In the genomic region with DNA sequence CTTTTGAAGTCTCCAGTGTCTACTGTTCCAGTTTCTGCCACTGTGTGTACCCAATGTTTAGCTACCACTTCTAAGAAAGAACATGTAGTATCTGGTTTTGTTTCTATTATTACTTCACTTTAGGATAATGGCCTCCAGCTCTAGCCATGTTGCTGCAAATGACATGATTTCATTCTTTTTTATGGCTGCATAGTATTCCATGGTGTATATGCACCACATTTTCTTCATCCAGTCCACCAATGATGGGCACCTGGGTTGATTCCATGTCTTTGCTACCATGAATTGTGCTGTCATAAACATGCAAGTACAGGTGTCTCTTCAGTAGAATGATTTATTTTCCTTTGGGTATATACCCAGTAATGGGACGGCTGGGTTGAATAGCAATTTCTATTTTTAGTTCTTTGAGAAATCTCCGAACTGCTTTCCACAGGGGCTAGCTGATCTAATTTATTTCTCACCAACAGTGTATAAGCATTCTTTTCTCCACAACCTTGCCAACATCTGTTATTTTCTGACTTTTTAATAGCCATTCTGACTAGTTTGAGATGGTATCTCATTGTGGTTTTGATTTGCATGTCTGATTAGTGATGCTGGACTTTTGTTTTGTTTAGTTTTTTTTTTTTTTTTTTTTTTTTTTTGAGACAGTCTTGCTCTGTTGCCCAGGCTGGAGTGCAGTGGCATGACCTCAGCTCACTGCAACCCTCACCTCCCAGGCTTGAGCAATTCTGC, we compare ENCODE assay signal across 31 cellular contexts.
DNase-seq lines count a peak whose midpoint lies in the region; ATAC-seq and TF ChIP-seq lines count a peak whose summit lies in the region.
"Had no signal": no experiment of that assay in that cellular context is flagged by ENCODE, and none has a peak within 500 bp of the region (broad histone marks: within the 10 kb centered on the region; RNA-seq: fewer than 3 reads in every experiment).

No MANE protein-coding gene starts in this region.

- no peak overlapping the region for H3K18ac ChIP-seq in neuronal stem cell (ENCODE audit: low read length)

- CTCF ChIA-PET in SK-N-SH (lab: Yijun Ruan, JAX): interaction anchor here (1.2 to 1.7 kb wide), 2 partner anchors 14 to 278 kb away, joined by 5 to 11 read pairs; no protein-coding TSS in a partner anchor
- CTCF ChIA-PET in WTC11 (lab: Charles Lee): no interaction called here

- H3K27me3 Mint-ChIP-seq in WTC11 (ENCODE audit: low read depth): no peaks in the 10 kb centered on the region
- H3K27me3 Mint-ChIP-seq in activated T-helper 1 cell treated with anti-CD3 and anti-CD28 coated beads, Interleukin-12 subunit alpha, Interleukin-12 subunit beta, Interleukin-2, Interleukin-4 antibody, amounts not matched to agents 30 ng/mL and 10 ng/mL and 1 ng/mL, durations not matched to agents 14 hours and 24 hours and 36 hours (ENCODE audit: insufficient read depth): no peaks in the 10 kb centered on the region
- H3K27me3 Mint-ChIP-seq: stimulated activated naive B cell treated with anti-CD40 and anti-IgM and Interleukin-4, amounts not matched to agents 10 μg/mL and 1 μg/mL and 100 μg/mL, for 72 hours had no signal

- H3K4me3 Mint-ChIP-seq in WTC11: no peak overlapping the region
- no peak overlapping the region for H3K4me3 Mint-ChIP-seq in activated T-helper 1 cell treated with anti-CD3 and anti-CD28 coated beads, Interleukin-12 subunit alpha, Interleukin-12 subunit beta, Interleukin-2, Interleukin-4 antibody, amounts not matched to agents 30 ng/mL and 10 ng/mL and 1 ng/mL, durations not matched to agents 14 hours and 24 hours and 36 hours
- H3K4me3 Mint-ChIP-seq: activated CD4-positive, alpha-beta T cell treated with anti-CD3 and anti-CD28 coated beads for 36 hours; CD4-positive, alpha-beta memory T cell; stimulated activated naive B cell treated with anti-CD40 and anti-IgM and Interleukin-4, amounts not matched to agents 10 μg/mL and 1 μg/mL and 100 μg/mL, for 72 hours; T-helper 1 cell treated with Interleukin-12 subunit alpha and Interleukin-12 subunit beta and Interleukin-4 antibody, amounts not matched to agents 30 μg/mL and 1 μg/mL, for 36 hours had no signal

- H3K36me3 ChIP-seq in SK-N-SH (replicated peaks in 1 of 2; ENCODE audit: control insufficient read depth in 1 of 2, insufficient read depth in 2 of 2, low read length in 1 of 2): peaks cover 0 to 12% of the 10 kb centered on the region in 2 experiments
- peaks cover 0 to 6% of the 10 kb centered on the region in 2 donors for H3K36me3 ChIP-seq in neuronal stem cell (replicated peaks in 1 of 2; ENCODE audit: control insufficient read depth in 2 of 2, insufficient read depth in 2 of 2, low read length in 2 of 2)
- H3K36me3 ChIP-seq: upper lobe of right lung had no signal

- TF ChIP-seq RAD21 in SK-N-SH (IDR thresholded peaks at IDR 0.05; ENCODE audit: low read length): no peak

- peaks cover 1% of the 10 kb centered on the region in 2 experiments; a peak in 1 of 4 replicates for H3K4me1 ChIP-seq in SK-N-SH (ENCODE audit: control insufficient read depth in 1 of 2, insufficient read depth in 2 of 2, low read depth in 1 of 2, low read length in 1 of 2)
- H3K4me1 ChIP-seq in neuronal stem cell (ENCODE audit: control insufficient read depth in 2 of 2, insufficient read depth in 1 of 2, low read depth in 1 of 2, low read length in 2 of 2): peaks cover 0 to 10% of the 10 kb centered on the region in 2 donors
- H3K4me1 ChIP-seq: upper lobe of right lung had no signal

- no peak overlapping the region for H2AK5ac ChIP-seq in neuronal stem cell (ENCODE audit: low read depth, low read length)

- no peak overlapping the region for H2BK120ac ChIP-seq in neuronal stem cell (ENCODE audit: low read depth, low read length)

- no peak overlapping the region for H3K14ac ChIP-seq in neuronal stem cell (ENCODE audit: low read length)

- DNase-seq in SK-N-SH (no peak), WTC11 (ENCODE audit: low spot score) (no peak), fibroblast of villous mesenchyme (ENCODE audit: low read depth) (peak; percentile 74), neuronal stem cell (ENCODE audit: low spot score) (no peak)
- no peak for DNase-seq in NK-92 treated with Interleukin-12 subunit alpha and Interleukin-12 subunit beta, amount 100 ng/mL, for 24 hours (lab: John Stamatoyannopoulos, UW)
- no peak for DNase-seq in activated T-helper 1 cell treated with anti-CD3 and anti-CD28 coated beads, Interleukin-12 subunit alpha, Interleukin-12 subunit beta, Interleukin-2, Interleukin-4 antibody, amounts not matched to agents 30 ng/mL and 10 ng/mL and 1 ng/mL, durations not matched to agents 14 hours and 24 hours and 36 hours (ENCODE audit: low spot score)
- DNase-seq: activated CD4-positive, alpha-beta T cell treated with anti-CD3 and anti-CD28 coated beads for 36 hours; activated CD8-positive, alpha-beta memory T cell treated with anti-CD3 and anti-CD28 coated beads for 24 hours; activated T-cell treated with anti-CD3 and anti-CD28 coated beads, Interleukin-2, amount 50 U/mL, for 1 hour; AML-193; DMS153; effector CD4-positive, alpha-beta T cell; foreskin melanocyte; GDM1; heart right ventricle; Karpas-422; NCI-H1436; NCI-H345; NCI-H774; RPMI8226; stimulated activated CD4-positive, alpha-beta T cell treated with anti-CD3 and anti-CD28 coated beads, Interleukin-15, amount 100 ng/mL, for 24 hours; stimulated activated naive B cell treated with anti-CD40 and anti-IgM and Interleukin-4, amounts not matched to agents 10 μg/mL and 1 μg/mL and 100 μg/mL, for 72 hours; upper lobe of right lung had no signal

- peaks cover 8% of the 10 kb centered on the region for H3F3A ChIP-seq in SK-N-SH (replicated peaks; ENCODE audit: insufficient read depth)

- H2BK12ac ChIP-seq in neuronal stem cell (ENCODE audit: low read length): no peak overlapping the region

- H3K36me3 Mint-ChIP-seq in WTC11: no peaks in the 10 kb centered on the region
- H3K36me3 Mint-ChIP-seq in activated T-helper 1 cell treated with anti-CD3 and anti-CD28 coated beads, Interleukin-12 subunit alpha, Interleukin-12 subunit beta, Interleukin-2, Interleukin-4 antibody, amounts not matched to agents 30 ng/mL and 10 ng/mL and 1 ng/mL, durations not matched to agents 14 hours and 24 hours and 36 hours (ENCODE audit: low read depth): peaks cover 2% of the 10 kb centered on the region

- H3K4me2 ChIP-seq in SK-N-SH: no peak overlapping the region
- H3K4me2 ChIP-seq in neuronal stem cell (ENCODE audit: insufficient read depth, low read length, poor library complexity, severe bottlenecking): no peak overlapping the region

- no peak overlapping the region for H2AFZ ChIP-seq in SK-N-SH (ENCODE audit: low read depth)
- H2AFZ ChIP-seq in neuronal stem cell (ENCODE audit: low read length): no peak overlapping the region

- no peaks in the 10 kb centered on the region for H3K79me1 ChIP-seq in neuronal stem cell (ENCODE audit: low read depth, low read length)

- H3K27ac ChIP-seq in SK-N-SH (ENCODE audit: low read depth in 2 of 2, low read length in 1 of 2) (no peak overlapping the region), neuronal stem cell (replicated peaks; ENCODE audit: low read length) (no peak overlapping the region)
- H3K27ac ChIP-seq: 22Rv1, epithelial cell of prostate, heart right ventricle, upper lobe of right lung had no signal

- no peak overlapping the region for H3K4ac ChIP-seq in neuronal stem cell (ENCODE audit: low read length)

- 0 out of 2 replicates have a peak, but pooled peaks cover 9% of the 10 kb centered on the region for H3K4me1 Mint-ChIP-seq in WTC11
- no peaks in the 10 kb centered on the region for H3K4me1 Mint-ChIP-seq in activated T-helper 1 cell treated with anti-CD3 and anti-CD28 coated beads, Interleukin-12 subunit alpha, Interleukin-12 subunit beta, Interleukin-2, Interleukin-4 antibody, amounts not matched to agents 30 ng/mL and 10 ng/mL and 1 ng/mL, durations not matched to agents 14 hours and 24 hours and 36 hours (ENCODE audit: low read depth)
- H3K4me1 Mint-ChIP-seq: CD4-positive, alpha-beta memory T cell had no signal

- H3K27ac Mint-ChIP-seq in WTC11: no peak overlapping the region
- H3K27ac Mint-ChIP-seq in activated T-helper 1 cell treated with anti-CD3 and anti-CD28 coated beads, Interleukin-12 subunit alpha, Interleukin-12 subunit beta, Interleukin-2, Interleukin-4 antibody, amounts not matched to agents 30 ng/mL and 10 ng/mL and 1 ng/mL, durations not matched to agents 14 hours and 24 hours and 36 hours: no peak overlapping the region
- H3K27ac Mint-ChIP-seq: activated CD4-positive, alpha-beta T cell treated with anti-CD3 and anti-CD28 coated beads for 36 hours; CD4-positive, alpha-beta memory T cell; stimulated activated naive B cell treated with anti-CD40 and anti-IgM and Interleukin-4, amounts not matched to agents 10 μg/mL and 1 μg/mL and 100 μg/mL, for 72 hours; T-helper 1 cell treated with Interleukin-12 subunit alpha and Interleukin-12 subunit beta and Interleukin-4 antibody, amounts not matched to agents 30 μg/mL and 1 μg/mL, for 36 hours had no signal

- no peaks in the 10 kb centered on the region for H4K20me1 ChIP-seq in SK-N-SH (ENCODE audit: insufficient read depth)

- H3K79me2 ChIP-seq in SK-N-SH (ENCODE audit: insufficient read depth): no peaks in the 10 kb centered on the region

- H3K9me3 ChIP-seq in SK-N-SH (no peaks in the 10 kb centered on the region), neuronal stem cell (replicated peaks in 1 of 2; ENCODE audit: control insufficient read depth in 2 of 2, insufficient read depth in 1 of 2, low read depth in 1 of 2, low read length in 2 of 2) (no peaks in the 10 kb centered on the region)
- H3K9me3 ChIP-seq: upper lobe of right lung had no signal

- H3K4me3 ChIP-seq in SK-N-SH (ENCODE audit: low read depth in 2 of 2, low read length in 1 of 2): no peak overlapping the region
- H3K4me3 ChIP-seq in fibroblast of villous mesenchyme (ENCODE audit: low read depth, low read length): no peak overlapping the region
- H3K4me3 ChIP-seq in neuronal stem cell (ENCODE audit: low read length in 2 of 2): no peak overlapping the region
- H3K4me3 ChIP-seq: heart right ventricle, lung, upper lobe of right lung had no signal

- H3K9me2 ChIP-seq in SK-N-SH: no peaks in the 10 kb centered on the region

- intact Hi-C loops in activated T-helper 1 cell treated with anti-CD3 and anti-CD28 coated beads, Interleukin-12 subunit alpha, Interleukin-12 subunit beta, Interleukin-2, Interleukin-4 antibody, amounts not matched to agents 30 ng/mL and 10 ng/mL and 1 ng/mL, durations not matched to agents 14 hours and 24 hours and 36 hours (cut with micrococcal nuclease): no loop called here

- no peak overlapping the region for H4K8ac ChIP-seq in neuronal stem cell (ENCODE audit: low read depth, low read length)

- no peak for TF ChIP-seq CTCF in SK-N-SH (IDR thresholded peaks at IDR 0.05)
- no peak for TF ChIP-seq CTCF in WTC11 (IDR thresholded peaks at IDR 0.05)
- no peak for TF ChIP-seq CTCF in fibroblast of villous mesenchyme (IDR thresholded peaks at IDR 0.05; ENCODE audit: insufficient read depth, low read depth, low read length)

- peaks cover 9% of the 10 kb centered on the region; the same call in 1 of the 2 replicates for H3K9me3 Mint-ChIP-seq in WTC11
- H3K9me3 Mint-ChIP-seq in activated T-helper 1 cell treated with anti-CD3 and anti-CD28 coated beads, Interleukin-12 subunit alpha, Interleukin-12 subunit beta, Interleukin-2, Interleukin-4 antibody, amounts not matched to agents 30 ng/mL and 10 ng/mL and 1 ng/mL, durations not matched to agents 14 hours and 24 hours and 36 hours: peaks cover 4% of the 10 kb centered on the region
- H3K9me3 Mint-ChIP-seq: stimulated activated naive B cell treated with anti-CD40 and anti-IgM and Interleukin-4, amounts not matched to agents 10 μg/mL and 1 μg/mL and 100 μg/mL, for 72 hours had no signal

- POLR2A ChIA-PET in SK-N-SH (lab: Yijun Ruan, JAX): no interaction called here
- POLR2A ChIA-PET in WTC11 (lab: Charles Lee): interaction anchor here (0.7 kb wide), 1 partner anchor 208 kb away, joined by 5 read pairs; no protein-coding TSS in a partner anchor

- TF ChIP-seq EP300 in SK-N-SH (IDR thresholded peaks at IDR 0.05; ENCODE audit: borderline replicate concordance in 1 of 2, low read depth in 1 of 2, low read length in 1 of 2): no peak

- no peak overlapping the region for H2BK15ac ChIP-seq in neuronal stem cell (ENCODE audit: low read length)

- H3K27me3 ChIP-seq in SK-N-SH (ENCODE audit: insufficient read depth) (no peaks in the 10 kb centered on the region), neuronal stem cell (ENCODE audit: control insufficient read depth in 3 of 3, insufficient read depth in 3 of 3, low read depth in 1 of 3, low read length in 3 of 3) (no peaks in the 10 kb centered on the region)
- H3K27me3 ChIP-seq: heart right ventricle, upper lobe of right lung had no signal

- ATAC-seq in SK-N-SH treated with all-trans-retinoic acid at 6 μM for 48 hours (no peak; the same call in 2 of the 3 replicates), WTC11 (no peak)
- ATAC-seq in activated CD4-positive, CD25-positive, alpha-beta regulatory T cell treated with anti-CD3 and anti-CD28 coated beads, Interleukin-2, amount 50 U/mL, for 24 hours: no peak
- ATAC-seq: activated CD4-positive, alpha-beta T cell treated with anti-CD3 and anti-CD28 coated beads for 36 hours; heart right ventricle; sciatic nerve; upper lobe of right lung had no signal

- 50% methylated on average over 2 of the region's 2 CpGs for WGBS in SK-N-SH (ENCODE audit: low lambda C conversion rate)
- WGBS in neuronal stem cell (ENCODE audit: extremely low coverage in 2 of 2, insufficient read length in 2 of 2, insufficient replicate concordance in 1 of 2), 2 donors: no CpG with 5 or more reads among the region's 2 CpGs

- H2BK5ac ChIP-seq in neuronal stem cell (ENCODE audit: low read length): no peak overlapping the region

- H4K91ac ChIP-seq in neuronal stem cell (ENCODE audit: low read depth, low read length, poor library complexity): no peak overlapping the region

- H3K9ac ChIP-seq in SK-N-SH (no peak overlapping the region), neuronal stem cell (ENCODE audit: low read depth, low read length, poor library complexity) (no peak overlapping the region)

- H3K23ac ChIP-seq in neuronal stem cell (ENCODE audit: low read depth, low read length, poor library complexity): no peak overlapping the region
